In genomic region chr14:90599339-90599738, GRCh38 we compare ENCODE assay signal across 19 cellular contexts.
DNase-seq lines count a peak whose midpoint lies in the region; ATAC-seq, FAIRE-seq and TF ChIP-seq lines count a peak whose summit lies in the region.
"Had no signal": no experiment of that assay in that cellular context is flagged by ENCODE, and none has a peak within 500 bp of the region (broad histone marks: within the 10 kb centered on the region; RNA-seq: fewer than 3 reads in every experiment).

No MANE protein-coding gene starts in this region.

- H3K36me3 ChIP-seq in PC-9 (ENCODE audit: low read depth), result no peaks in the 10 kb centered on the region
- H3K36me3 ChIP-seq: adrenal gland, uterus had no signal

- H3K4me2 ChIP-seq in A549, result peak overlapping the region; percentile 19; the same call in 2 of the 3 replicates
- H3K4me2 ChIP-seq in PC-9, result peak overlapping the region; percentile 43

- H3K4me3 ChIP-seq in A549 (no peak overlapping the region), PC-9 (no peak overlapping the region)
- H3K4me3 ChIP-seq: adrenal gland, uterus had no signal

- WGBS in A549 (ENCODE audit: missing lambda C conversion rate), result 81% methylated on average over 11 of the region's 11 CpGs

- TF ChIP-seq RAD21 in A549 (conservative IDR thresholded peaks at IDR 0.05 in 1 of 2, IDR thresholded peaks at IDR 0.05 in 1 of 2), result no peak

- TF ChIP-seq EP300 in A549 (IDR thresholded peaks at IDR 0.05), result no peak

- H3F3A ChIP-seq in PC-9 (ENCODE audit: insufficient read depth, low read depth), result no peaks in the 10 kb centered on the region

- no peak overlapping the region for H3K4me3 Mint-ChIP-seq in T-helper 17 cell
- H3K4me3 Mint-ChIP-seq: activated CD4-positive, alpha-beta T cell treated with anti-CD3 and anti-CD28 coated beads, Interleukin-2, amount 10 ng/mL, durations not matched to agents 24 days and 14 days had no signal

- ATAC-seq in A549 (no peak), esophagus mucosa (peak; percentile 31), T-helper 17 cell (no peak), HG03097 (IDR thresholded peaks at IDR 0.05; ENCODE audit: low FRiP score, unreplicated experiment) (no peak)

- peaks cover 2% of the 10 kb centered on the region for H3K36me3 Mint-ChIP-seq in T-helper 17 cell (ENCODE audit: low read depth)

- peaks cover 11% of the 10 kb centered on the region for H3K4me1 ChIP-seq in A549
- peaks cover 8% of the 10 kb centered on the region for H3K4me1 ChIP-seq in PC-9 (replicated peaks; ENCODE audit: insufficient read depth)

- FAIRE-seq in A549 (lab: Jason Lieb, UNC), result no peak
- FAIRE-seq: G401.6, H54, small intestine had no signal

- peaks cover 33% of the 10 kb centered on the region for H3K27me3 Mint-ChIP-seq in T-helper 17 cell

- H3K4me1 Mint-ChIP-seq in T-helper 17 cell, result no peaks in the 10 kb centered on the region
- H3K4me1 Mint-ChIP-seq: activated CD4-positive, alpha-beta T cell treated with anti-CD3 and anti-CD28 coated beads, Interleukin-2, amount 10 ng/mL, durations not matched to agents 24 days and 14 days had no signal

- H2AFZ ChIP-seq in PC-9, result peak overlapping the region; percentile 62; the same call in 1 of the 2 replicates

- no peak overlapping the region for H3K27ac Mint-ChIP-seq in T-helper 17 cell
- H3K27ac Mint-ChIP-seq: activated CD4-positive, alpha-beta T cell treated with anti-CD3 and anti-CD28 coated beads, Interleukin-2, amount 10 ng/mL, durations not matched to agents 24 days and 14 days had no signal

- TF ChIP-seq CTCF in A549 (IDR thresholded peaks at IDR 0.05), result no peak
- TF ChIP-seq CTCF in PC-9 (conservative IDR thresholded peaks at IDR 0.05), result no peak

- no peaks in the 10 kb centered on the region for H3K79me2 ChIP-seq in PC-9 (ENCODE audit: low read depth)

- CTCF ChIA-PET in A549 (lab: Yijun Ruan, JAX), result interaction anchor here (0.8 to 1.6 kb wide), 3 partner anchors 43 to 688 kb away, joined by 3 to 6 read pairs (median 4); no protein-coding TSS in a partner anchor
- CTCF ChIA-PET in PC-9 (lab: Charles Lee), result no interaction called here

- DNase-seq in A549 (ENCODE audit: low read depth in 1 of 2, low spot score in 1 of 2), result no peak
- peak in 1 of 2 experiments; percentile 2 for DNase-seq in PC-9
- peak; percentile 37 for DNase-seq in posterior vena cava (ENCODE audit: low spot score)
- no peak for DNase-seq in iPS-NIHi11 (ENCODE audit: low spot score)
- DNase-seq in T-helper 17 cell, result no peak
- no peak for DNase-seq in NCI-H1105 treated with DMSO at 0.1 percent for 48 hours (lab: John Stamatoyannopoulos, UW)
- DNase-seq: ACHN; activated CD4-positive, alpha-beta T cell treated with anti-CD3 and anti-CD28 coated beads, Interleukin-2, amount 10 ng/mL, durations not matched to agents 24 days and 14 days; effector CD8-positive, alpha-beta T cell; glutamatergic neuron; NCI-H2029 treated with DMSO at 0.1 percent for 48 hours; stimulated activated CD4-positive, alpha-beta T cell treated with anti-CD3 and anti-CD28 coated beads, Interleukin-4, amount 100 ng/mL, for 24 hours; uterus had no signal

- H3K27ac ChIP-seq in A549 (peak overlapping the region; percentile 43 to 72), PC-9 (peak overlapping the region; percentile 57)
- H3K27ac ChIP-seq: adrenal gland, uterus had no signal

- no peaks in the 10 kb centered on the region for H4K20me1 ChIP-seq in PC-9 (ENCODE audit: insufficient read depth)

- TF ChIP-seq POLR2A in A549 (IDR thresholded peaks at IDR 0.05; ENCODE audit: low read length), result no peak

- no peaks in the 10 kb centered on the region for H3K27me3 ChIP-seq in PC-9 (ENCODE audit: insufficient read depth, low read depth)
- H3K27me3 ChIP-seq: adrenal gland, uterus had no signal

- intact Hi-C loops in PC-9 (cut with micrococcal nuclease; ENCODE audit: unreplicated experiment) (no loop called here), posterior vena cava (cut with DNase I) (no loop called here)

- H3K9me3 ChIP-seq in A549 (no peaks in the 10 kb centered on the region), PC-9 (ENCODE audit: insufficient read depth, low read depth) (no peaks in the 10 kb centered on the region), T-helper 17 cell (ENCODE audit: control insufficient read depth, low read length, poor library complexity, severe bottlenecking) (no peaks in the 10 kb centered on the region)
- H3K9me3 ChIP-seq: adrenal gland, uterus had no signal

- no peaks in the 10 kb centered on the region for H3K9me2 ChIP-seq in PC-9 (ENCODE audit: insufficient read depth)

- BruUV-seq in PC-9 (replicated peaks; lab: Mats Ljungman, UMichigan), result no TSS peak

- POLR2A ChIA-PET in A549 (lab: Yijun Ruan, JAX), result no interaction called here
- POLR2A ChIA-PET in PC-9 (lab: Charles Lee; ENCODE audit: unreplicated experiment), result no interaction called here

TF ChIP-seq in A549, 52 proteins besides CTCF, POLR2A, EP300 and RAD21:
- TF ChIP-seq ZC3H11A (IDR thresholded peaks at IDR 0.05), result no peak
- TF ChIP-seq TP53 (CRISPR knock-in tag; IDR thresholded peaks at IDR 0.05), result no peak
- TF ChIP-seq RARB (CRISPR knock-in tag; IDR thresholded peaks at IDR 0.05), result no peak
- no peak for TF ChIP-seq GATA3 (IDR thresholded peaks at IDR 0.05; ENCODE audit: borderline replicate concordance)
- no peak for TF ChIP-seq FOSL2 (IDR thresholded peaks at IDR 0.05)
- TF ChIP-seq FOSL2 (CRISPR knock-in tag; IDR thresholded peaks at IDR 0.05), result no peak
- TF ChIP-seq BCL3 (IDR thresholded peaks at IDR 0.05), result no peak
- no peak for TF ChIP-seq HOXA7 (CRISPR knock-in tag; IDR thresholded peaks at IDR 0.05)
